11 cellular contexts compared by ENCODE assay signal in genomic region chr6:44342489-44342888, GRCh38. TPM values are rescaled to one million over a fixed set of nuclear protein-coding genes. Genes with fewer than 3 reads are reported as not detected.
A peak's percentile ranks its signal among the peaks of the same experiment; 100 is the strongest.
DNase-seq lines count a peak whose midpoint lies in the region; ATAC-seq lines count a peak whose summit lies in the region.
"Had no signal": no experiment of that assay in that cellular context is flagged by ENCODE, and none has a peak within 500 bp of the region (broad histone marks: within the 10 kb centered on the region; RNA-seq: fewer than 3 reads in every experiment).

Gene SPATS1 (plus strand): TSS chr6:44342650. CDS start chr6:44343096, 446 bp downstream.

- no peak within 1 kb of the TSS for H2BK5ac ChIP-seq in mesendoderm (ENCODE audit: low read length)

- no peaks in the 10 kb centered on the region for H3K79me1 ChIP-seq in mesendoderm (ENCODE audit: low read length)

- H3K27me3 ChIP-seq in mesendoderm (ENCODE audit: insufficient read depth, low read length, poor library complexity): no peaks in the 10 kb centered on the region

- no peaks in the 10 kb centered on the region for H3K79me2 ChIP-seq in mesendoderm (ENCODE audit: control insufficient read depth, insufficient read depth, low read length)

- H3K27ac Mint-ChIP-seq in activated naive CD4-positive, alpha-beta T cell treated with anti-CD3 and anti-CD28 coated beads, Interleukin-2, amount 50 U/mL, for 72 hours: no peak within 1 kb of the TSS
- H3K27ac Mint-ChIP-seq: activated T-helper 17 cell treated with anti-CD3 and anti-CD28 coated beads, Interleukin-2, amount 50 U/mL, for 72 hours; CD4-positive, CD25-positive, alpha-beta regulatory T cell; naive thymus-derived CD4-positive, alpha-beta T cell had no signal

- no CpG with 5 or more reads among the region's 31 CpGs for WGBS in mesendoderm (ENCODE audit: extremely low coverage, insufficient coverage, low lambda C conversion rate)

- no peaks in the 10 kb centered on the region for H3K36me3 Mint-ChIP-seq in activated naive CD4-positive, alpha-beta T cell treated with anti-CD3 and anti-CD28 coated beads, Interleukin-2, amount 50 U/mL, for 72 hours
- H3K36me3 Mint-ChIP-seq: CD4-positive, CD25-positive, alpha-beta regulatory T cell; naive thymus-derived CD4-positive, alpha-beta T cell had no signal

- no peak within 1 kb of the TSS for H3K4me3 ChIP-seq in mesendoderm (ENCODE audit: low read length)

- H3K4ac ChIP-seq in mesendoderm (ENCODE audit: low read depth, low read length): no peak within 1 kb of the TSS

- H3K23ac ChIP-seq in mesendoderm (ENCODE audit: low read length): no peak within 1 kb of the TSS

- peak within 1 kb of the TSS; percentile 54 for H3K9ac ChIP-seq in mesendoderm (ENCODE audit: low read length)

- H3K36me3 ChIP-seq in mesendoderm (ENCODE audit: control insufficient read depth, insufficient read depth, low read length): no peaks in the 10 kb centered on the region

- intact Hi-C loops in Right ventricle myocardium inferior (cut with DNase I): no loop called here
- intact Hi-C loops in cardiac septum (cut with DNase I): no loop called here

- peak within 1 kb of the TSS; percentile 60 for H3K56ac ChIP-seq in mesendoderm (ENCODE audit: low read length)

- H2BK120ac ChIP-seq in mesendoderm (ENCODE audit: low read depth, low read length): no peak within 1 kb of the TSS

- no peak within 1 kb of the TSS for H3K18ac ChIP-seq in mesendoderm (ENCODE audit: low read length)

- DNase-seq in Right ventricle myocardium inferior (ENCODE audit: missing footprints) (no peak), cardiac septum (ENCODE audit: low spot score) (no peak), mesendoderm (peak; percentile 31), cerebellum (ENCODE audit: low spot score) (no peak)
- DNase-seq in activated CD4-positive, CD25-positive, alpha-beta regulatory T cell treated with anti-CD3 and anti-CD28 coated beads, Interleukin-2, amount 50 U/mL, for 72 hours: no peak
- DNase-seq in activated naive CD4-positive, alpha-beta T cell treated with anti-CD3 and anti-CD28 coated beads, Interleukin-2, amount 50 U/mL, for 72 hours (ENCODE audit: low spot score in 2 of 2): no peak
- DNase-seq: CD4-positive, CD25-positive, alpha-beta regulatory T cell; naive thymus-derived CD4-positive, alpha-beta T cell had no signal

- no peak within 1 kb of the TSS for H4K5ac ChIP-seq in mesendoderm (ENCODE audit: low read length)

- peak within 1 kb of the TSS; percentile 31 for H3K4me2 ChIP-seq in mesendoderm (ENCODE audit: low read length)

- H3K27ac ChIP-seq in cingulate gyrus (ENCODE audit: low read depth, low read length) (peak within 1 kb of the TSS; percentile 65), mesendoderm (ENCODE audit: low read depth, low read length) (no peak within 1 kb of the TSS)

- H2BK15ac ChIP-seq in mesendoderm (replicated peaks; ENCODE audit: low read depth): no peak within 1 kb of the TSS

- H3K4me1 ChIP-seq in mesendoderm (ENCODE audit: control insufficient read depth, low read depth, low read length): no peaks in the 10 kb centered on the region

- no peak within 1 kb of the TSS for H2AK5ac ChIP-seq in mesendoderm (ENCODE audit: low read length)

- peak; percentile 42 for ATAC-seq in Right ventricle myocardium inferior
- no peak for ATAC-seq in GM21737 (IDR thresholded peaks at IDR 0.05; ENCODE audit: unreplicated experiment)
- no peak for ATAC-seq in activated naive CD4-positive, alpha-beta T cell treated with anti-CD3 and anti-CD28 coated beads, Interleukin-2, amount 50 U/mL, for 72 hours
- ATAC-seq: activated T-helper 17 cell treated with anti-CD3 and anti-CD28 coated beads, Interleukin-2, amount 50 U/mL, for 72 hours; naive thymus-derived CD4-positive, alpha-beta T cell had no signal

- H4K8ac ChIP-seq in mesendoderm (ENCODE audit: low read depth, low read length): no peak within 1 kb of the TSS

- no peaks in the 10 kb centered on the region for H3K9me3 Mint-ChIP-seq in activated naive CD4-positive, alpha-beta T cell treated with anti-CD3 and anti-CD28 coated beads, Interleukin-2, amount 50 U/mL, for 72 hours
- H3K9me3 Mint-ChIP-seq: activated T-helper 17 cell treated with anti-CD3 and anti-CD28 coated beads, Interleukin-2, amount 50 U/mL, for 72 hours; CD4-positive, CD25-positive, alpha-beta regulatory T cell had no signal

RNA-seq across cellular contexts. Expression of gene SPATS1, which starts in this region (rescaled TPM):
- total RNA-seq in Right ventricle myocardium inferior (not detected), cardiac septum (not detected), cerebellum (not detected)
- not detected for polyA plus RNA-seq in mesendoderm (2013, experiment 1 of 2)
- not detected for polyA plus RNA-seq in mesendoderm (2013, experiment 2 of 2)
- total RNA-seq in activated naive CD4-positive, alpha-beta T cell treated with anti-CD3 and anti-CD28 coated beads, Interleukin-2, amount 50 U/mL, for 72 hours: not detected
- total RNA-seq: activated T-helper 17 cell treated with anti-CD3 and anti-CD28 coated beads, Interleukin-2, amount 50 U/mL, for 72 hours; CD4-positive, CD25-positive, alpha-beta regulatory T cell; naive thymus-derived CD4-positive, alpha-beta T cell had no signal
- polyA plus RNA-seq: CD4-positive, CD25-positive, alpha-beta regulatory T cell; naive thymus-derived CD4-positive, alpha-beta T cell had no signal

Comparison
In these comparisons a context has a peak if more than half of its experiments do, and no peak if none do; other contexts are left out.
1. Peak in ATAC-seq in Right ventricle myocardium inferior; RNA of the gene not detected or under 1 TPM.